ENCODE assay signal across 8 cellular contexts in genomic region chr5:169637856-169638190, GRCh38. TPM values are rescaled to one million over a fixed set of nuclear protein-coding genes. Genes with fewer than 3 reads are reported as not detected.
A peak's percentile ranks its signal among the peaks of the same experiment; 100 is the strongest.
DNase-seq lines count a peak whose midpoint lies in the region; ATAC-seq, FAIRE-seq and TF ChIP-seq lines count a peak whose summit lies in the region.

No MANE protein-coding gene starts in this region.

- no peaks in the 10 kb centered on the region for H4K20me1 ChIP-seq in GM23338 (replicated peaks; ENCODE audit: insufficient read depth)

- no peak overlapping the region for H2BK120ac ChIP-seq in mesendoderm (ENCODE audit: low read depth, low read length)

- no peaks in the 10 kb centered on the region for H3K79me1 ChIP-seq in mesendoderm (ENCODE audit: low read length)

- H2AK5ac ChIP-seq in mesendoderm (ENCODE audit: low read length): no peak overlapping the region

- H3K27ac ChIP-seq in GM23338 (ENCODE audit: low read depth): no peak overlapping the region
- no peak overlapping the region for H3K27ac ChIP-seq in mesendoderm (ENCODE audit: low read depth, low read length)
- H3K27ac ChIP-seq in thymus (ENCODE audit: low read depth): peak overlapping the region; percentile 93

- DNase-seq in GM12864 (ENCODE audit: low read depth) (peak; percentile 55), GM23338 (ENCODE audit: low spot score) (no peak), NAMALWA (ENCODE audit: low spot score) (peak; percentile 80), mesendoderm (peak; percentile 21), NCI-H2081 (lab: John Stamatoyannopoulos, UW) (no peak), frontal cortex (ENCODE audit: low spot score in 2 of 2) (no peak)
- peak; percentile 69 for DNase-seq in activated T-helper 2 cell treated with anti-CD3 and anti-CD28 coated beads, Interferon-gamma antibody, Interleukin-2, Interleukin-4, amounts not matched to agents 10 μg/mL and 5 μg/mL and 100 μg/mL, durations not matched to agents 14 hours and 24 hours and 36 hours (ENCODE audit: low spot score)

- H3K4me2 ChIP-seq in GM23338: peak overlapping the region; percentile 92
- H3K4me2 ChIP-seq in mesendoderm (ENCODE audit: low read length): peak overlapping the region; percentile 71

- H2BK5ac ChIP-seq in mesendoderm (ENCODE audit: low read length): no peak overlapping the region

- H3K27me3 ChIP-seq in GM23338 (ENCODE audit: insufficient read depth): peaks cover 16% of the 10 kb centered on the region
- H3K27me3 ChIP-seq in mesendoderm (ENCODE audit: insufficient read depth, low read length, poor library complexity): no peaks in the 10 kb centered on the region
- no peaks in the 10 kb centered on the region for H3K27me3 ChIP-seq in thymus (ENCODE audit: control insufficient read depth, insufficient read depth)

- no peaks in the 10 kb centered on the region for H3F3A ChIP-seq in GM23338 (replicated peaks; ENCODE audit: low read depth)

- H3K9ac ChIP-seq in mesendoderm (ENCODE audit: low read length): peak overlapping the region; percentile 57

- H4K5ac ChIP-seq in mesendoderm (ENCODE audit: low read length): no peak overlapping the region

- H3K4ac ChIP-seq in mesendoderm (ENCODE audit: low read depth, low read length): no peak overlapping the region

- H3K27ac Mint-ChIP-seq in GM23338: no peak overlapping the region
- peak overlapping the region; percentile 89 for H3K27ac Mint-ChIP-seq in activated T-helper 2 cell treated with anti-CD3 and anti-CD28 coated beads, Interferon-gamma antibody, Interleukin-2, Interleukin-4, amounts not matched to agents 10 μg/mL and 5 μg/mL and 100 μg/mL, durations not matched to agents 14 hours and 24 hours and 36 hours

- peak overlapping the region; percentile 80; the same call in 2 of the 3 replicates for H3K4me3 Mint-ChIP-seq in GM23338
- H3K4me3 Mint-ChIP-seq in activated T-helper 2 cell treated with anti-CD3 and anti-CD28 coated beads, Interferon-gamma antibody, Interleukin-2, Interleukin-4, amounts not matched to agents 10 μg/mL and 5 μg/mL and 100 μg/mL, durations not matched to agents 14 hours and 24 hours and 36 hours (ENCODE audit: low read depth): peak overlapping the region; percentile 89

- no peak for FAIRE-seq in frontal cortex (lab: Jason Lieb, UNC)

- no peaks in the 10 kb centered on the region; the same call in 2 of the 3 replicates for H3K36me3 Mint-ChIP-seq in GM23338 (ENCODE audit: low read depth)
- peaks cover 52% of the 10 kb centered on the region for H3K36me3 Mint-ChIP-seq in activated T-helper 2 cell treated with anti-CD3 and anti-CD28 coated beads, Interferon-gamma antibody, Interleukin-2, Interleukin-4, amounts not matched to agents 10 μg/mL and 5 μg/mL and 100 μg/mL, durations not matched to agents 14 hours and 24 hours and 36 hours (ENCODE audit: low read depth)

- H3K4me1 Mint-ChIP-seq in GM23338: peaks cover 13% of the 10 kb centered on the region
- H3K4me1 Mint-ChIP-seq in activated T-helper 2 cell treated with anti-CD3 and anti-CD28 coated beads, Interferon-gamma antibody, Interleukin-2, Interleukin-4, amounts not matched to agents 10 μg/mL and 5 μg/mL and 100 μg/mL, durations not matched to agents 14 hours and 24 hours and 36 hours (ENCODE audit: low read depth): peaks cover 43% of the 10 kb centered on the region

- H3K23ac ChIP-seq in mesendoderm (ENCODE audit: low read length): no peak overlapping the region

- TF ChIP-seq CTCF in GM12864 (IDR thresholded peaks at IDR 0.05; ENCODE audit: low read depth, low read length, missing control alignments) (no peak), GM23338 (conservative IDR thresholded peaks at IDR 0.05; ENCODE audit: low read depth in 2 of 2) (no peak)

- H3K27me3 Mint-ChIP-seq in GM23338 (ENCODE audit: insufficient read depth, low read depth, poor library complexity): peaks cover 17% of the 10 kb centered on the region
- H3K27me3 Mint-ChIP-seq in activated T-helper 2 cell treated with anti-CD3 and anti-CD28 coated beads, Interferon-gamma antibody, Interleukin-2, Interleukin-4, amounts not matched to agents 10 μg/mL and 5 μg/mL and 100 μg/mL, durations not matched to agents 14 hours and 24 hours and 36 hours (ENCODE audit: low read depth): peaks cover 2% of the 10 kb centered on the region

- peaks cover 1% of the 10 kb centered on the region for H3K9me3 ChIP-seq in thymus (ENCODE audit: control insufficient read depth)

- H2AFZ ChIP-seq in GM23338: peak overlapping the region; percentile 97

- no peak overlapping the region for H4K8ac ChIP-seq in mesendoderm (ENCODE audit: low read depth, low read length)

- no peak overlapping the region for H3K18ac ChIP-seq in mesendoderm (ENCODE audit: low read length)

- H3K79me2 ChIP-seq in GM23338 (replicated peaks; ENCODE audit: insufficient read depth) (no peaks in the 10 kb centered on the region), mesendoderm (ENCODE audit: control insufficient read depth, insufficient read depth, low read length) (no peaks in the 10 kb centered on the region)

- no peak; the same call in 1 of the 3 replicates for ATAC-seq in GM23338

- peaks cover 9% of the 10 kb centered on the region; the same call in 2 of the 3 replicates for H3K9me3 Mint-ChIP-seq in GM23338
- H3K9me3 Mint-ChIP-seq in activated T-helper 2 cell treated with anti-CD3 and anti-CD28 coated beads, Interferon-gamma antibody, Interleukin-2, Interleukin-4, amounts not matched to agents 10 μg/mL and 5 μg/mL and 100 μg/mL, durations not matched to agents 14 hours and 24 hours and 36 hours: peaks cover 30% of the 10 kb centered on the region

- peak overlapping the region; percentile 83 for H3K56ac ChIP-seq in mesendoderm (ENCODE audit: low read length)

- intact Hi-C loops in activated T-helper 2 cell treated with anti-CD3 and anti-CD28 coated beads, Interferon-gamma antibody, Interleukin-2, Interleukin-4, amounts not matched to agents 10 μg/mL and 5 μg/mL and 100 μg/mL, durations not matched to agents 14 hours and 24 hours and 36 hours (cut with micrococcal nuclease): loop anchor here (1.0 to 5.0 kb wide), 3 partner anchors 11 to 55 kb away; partner anchors contain the start of gene SPDL1

- H3K4me3 ChIP-seq in GM12864 (ENCODE audit: low read depth, low read length): peak overlapping the region; percentile 84
- H3K4me3 ChIP-seq in GM23338: peak overlapping the region; percentile 86
- no peak overlapping the region for H3K4me3 ChIP-seq in mesendoderm (ENCODE audit: low read length)
- H3K4me3 ChIP-seq in thymus (ENCODE audit: low read length): peak overlapping the region; percentile 70

- peaks cover 15% of the 10 kb centered on the region for H3K4me1 ChIP-seq in GM23338 (ENCODE audit: insufficient read depth)
- H3K4me1 ChIP-seq in mesendoderm (ENCODE audit: control insufficient read depth, low read depth, low read length): peaks cover 2% of the 10 kb centered on the region
- peaks cover 9% of the 10 kb centered on the region for H3K4me1 ChIP-seq in thymus (ENCODE audit: control insufficient read depth, insufficient read depth, low read length)

- no CpG with 5 or more reads among the region's 6 CpGs for WGBS in mesendoderm (ENCODE audit: extremely low coverage, insufficient coverage, low lambda C conversion rate)
- WGBS in thymus: 6% methylated on average over 6 of the region's 6 CpGs

- no peaks in the 10 kb centered on the region for H3K9me2 ChIP-seq in GM23338 (ENCODE audit: insufficient read depth)

- no peak overlapping the region for H2BK15ac ChIP-seq in mesendoderm (replicated peaks; ENCODE audit: low read depth)

- H3K36me3 ChIP-seq in GM23338 (ENCODE audit: insufficient read depth): no peaks in the 10 kb centered on the region
- H3K36me3 ChIP-seq in mesendoderm (ENCODE audit: control insufficient read depth, insufficient read depth, low read length): no peaks in the 10 kb centered on the region
- H3K36me3 ChIP-seq in thymus (ENCODE audit: control insufficient read depth, insufficient read depth): peaks cover 3% of the 10 kb centered on the region

TF ChIP-seq in GM23338, 12 proteins besides CTCF, POLR2A, EP300 and RAD21 (continues in another document):
- TF ChIP-seq ETS1 (IDR thresholded peaks at IDR 0.05): no peak

RNA-seq across cellular contexts. Expression of gene DOCK2, which starts 0.7 kb away (rescaled TPM):
- 9.4 and 19.4 TPM in 2 replicates for total RNA-seq in GM23338 (2014; rRNA removed; shearing (Covaris generic))
- polyA plus RNA-seq in GM23338 (2016; fragmentation: Nextera tagmentation; extraction: Ambion mirVana) (3.7 and 5.5 TPM in 2 replicates), thymus (34.6 TPM)
- total RNA-seq in activated T-helper 2 cell treated with anti-CD3 and anti-CD28 coated beads, Interferon-gamma antibody, Interleukin-2, Interleukin-4, amounts not matched to agents 10 μg/mL and 5 μg/mL and 100 μg/mL, durations not matched to agents 14 hours and 24 hours and 36 hours: 217 and 246 TPM in 2 replicates
- 2.4 TPM for polyA plus RNA-seq in mesendoderm (2013, experiment 1 of 2)
- polyA plus RNA-seq in mesendoderm (2013, experiment 2 of 2): 2.4 TPM
- total RNA-seq in frontal cortex: 3.3 TPM

RNA-seq across cellular contexts. Expression of gene SPDL1, which starts 54.2 kb away (rescaled TPM):
- 33.5 and 79.6 TPM in 2 replicates for total RNA-seq in GM23338 (2014; rRNA removed; shearing (Covaris generic))
- polyA plus RNA-seq in GM23338 (2016; fragmentation: Nextera tagmentation; extraction: Ambion mirVana) (62.6 and 76.9 TPM in 2 replicates), thymus (9.5 TPM)
- 35.1 and 35.2 TPM in 2 replicates for total RNA-seq in activated T-helper 2 cell treated with anti-CD3 and anti-CD28 coated beads, Interferon-gamma antibody, Interleukin-2, Interleukin-4, amounts not matched to agents 10 μg/mL and 5 μg/mL and 100 μg/mL, durations not matched to agents 14 hours and 24 hours and 36 hours
- 60.5 TPM for polyA plus RNA-seq in mesendoderm (2013, experiment 1 of 2)
- 60.8 TPM for polyA plus RNA-seq in mesendoderm (2013, experiment 2 of 2)
- total RNA-seq in frontal cortex: 20.8 TPM

Comparison
In these comparisons a context has a peak if more than half of its experiments do, and no peak if none do; other contexts are left out.
1. DNase-seq: peak in GM12864 (single experiment), NAMALWA (single experiment), activated T-helper 2 cell treated with anti-CD3 and anti-CD28 coated beads, Interferon-gamma antibody, Interleukin-2, Interleukin-4, amounts not matched to agents 10 μg/mL and 5 μg/mL and 100 μg/mL, durations not matched to agents 14 hours and 24 hours and 36 hours (single experiment) and mesendoderm (single experiment); none in GM23338 (single experiment), NCI-H2081 (0 of 2) and frontal cortex (0 of 2).
2. RNA of gene DOCK2, which starts 0.7 kb away (total RNA-seq): 217 to 246 TPM in activated T-helper 2 cell treated with anti-CD3 and anti-CD28 coated beads, Interferon-gamma antibody, Interleukin-2, Interleukin-4, amounts not matched to agents 10 μg/mL and 5 μg/mL and 100 μg/mL, durations not matched to agents 14 hours and 24 hours and 36 hours; 9.4 to 19.4 TPM in GM23338 and 3.3 TPM in frontal cortex (single experiment); every median in the first group is over 10 times any median in the second.